Comparison of ENCODE assay signal across 9 cellular contexts in the genomic region with DNA sequence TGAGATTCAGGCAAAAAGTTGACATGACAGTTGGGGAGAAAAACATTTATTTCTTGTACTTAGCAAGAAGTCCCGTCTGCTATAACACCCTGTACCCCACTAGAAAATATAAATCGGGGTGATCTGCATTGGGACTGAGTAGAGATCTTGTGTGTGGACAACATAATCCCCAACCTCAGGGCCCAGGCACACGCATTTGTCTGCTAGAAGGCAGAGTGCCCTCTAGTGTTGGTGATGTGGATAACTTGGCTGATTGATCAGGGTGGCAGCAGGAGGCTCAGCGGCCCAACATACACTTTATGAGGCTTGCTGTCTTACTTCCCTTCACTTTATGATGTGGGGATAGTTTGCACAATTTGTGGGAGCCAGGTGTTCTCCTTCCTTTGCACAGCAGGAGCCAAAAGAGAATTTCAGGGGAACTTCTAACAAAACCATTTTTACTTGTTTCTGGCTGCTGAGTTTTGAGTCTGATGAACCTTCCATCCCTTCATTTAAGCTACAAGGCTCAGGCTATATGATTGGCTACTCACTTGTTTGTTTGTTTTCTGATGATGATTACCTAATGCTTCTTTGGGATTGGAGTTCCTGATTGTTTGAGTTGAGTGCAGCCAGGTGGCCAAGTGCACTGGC.
DNase-seq lines count a peak whose midpoint lies in the region; ATAC-seq lines count a peak whose summit lies in the region.
"Had no signal": no experiment of that assay in that cellular context is flagged by ENCODE, and none has a peak within 500 bp of the region (broad histone marks: within the 10 kb centered on the region; RNA-seq: fewer than 3 reads in every experiment).

No MANE protein-coding gene starts in this region.

- ATAC-seq in GM19372 (IDR thresholded peaks at IDR 0.05; ENCODE audit: low read depth, unreplicated experiment) (peak; percentile 88), HG03354 (IDR thresholded peaks at IDR 0.05; ENCODE audit: poor library complexity, severe bottlenecking, unreplicated experiment) (peak; percentile 81), HG02973 (IDR thresholded peaks at IDR 0.05; ENCODE audit: unreplicated experiment) (no peak)

- DNase-seq in EH (ENCODE audit: low read depth) (peak; percentile 42), NCI-H82 treated with DMSO at 0.1 percent for 48 hours (lab: John Stamatoyannopoulos, UW; ENCODE audit: unreplicated experiment) (peak; percentile 38), astrocyte of the hippocampus (ENCODE audit: low read depth, low spot score) (peak; percentile 64), inferior parietal cortex (ENCODE audit: extremely low spot score) (peak; percentile 47)
- DNase-seq in stimulated activated CD8-positive, alpha-beta memory T cell treated with anti-CD3 and anti-CD28 coated beads, Interleukin-12 subunit alpha, Interleukin-12 subunit beta, amount 100 ng/mL, for 24 hours (ENCODE audit: extremely low read depth) = peak; percentile 2
- DNase-seq: activated T-cell treated with anti-CD3 and anti-CD28 coated beads, Interleukin-2, amount 50 U/mL, for 4 hours had no signal

Comparison
In these comparisons a context has a peak if more than half of its experiments do, and no peak if none do; other contexts are left out.
1. DNase-seq: peak in every context shown above with its lines; median percentile 64 in astrocyte of the hippocampus; 47 in inferior parietal cortex; 42 in EH; 38 in NCI-H82 treated with DMSO at 0.1 percent for 48 hours; 2 in stimulated activated CD8-positive, alpha-beta memory T cell treated with anti-CD3 and anti-CD28 coated beads, Interleukin-12 subunit alpha, Interleukin-12 subunit beta, amount 100 ng/mL, for 24 hours.